1 cellular context compared by ENCODE assay signal in the genomic region with DNA sequence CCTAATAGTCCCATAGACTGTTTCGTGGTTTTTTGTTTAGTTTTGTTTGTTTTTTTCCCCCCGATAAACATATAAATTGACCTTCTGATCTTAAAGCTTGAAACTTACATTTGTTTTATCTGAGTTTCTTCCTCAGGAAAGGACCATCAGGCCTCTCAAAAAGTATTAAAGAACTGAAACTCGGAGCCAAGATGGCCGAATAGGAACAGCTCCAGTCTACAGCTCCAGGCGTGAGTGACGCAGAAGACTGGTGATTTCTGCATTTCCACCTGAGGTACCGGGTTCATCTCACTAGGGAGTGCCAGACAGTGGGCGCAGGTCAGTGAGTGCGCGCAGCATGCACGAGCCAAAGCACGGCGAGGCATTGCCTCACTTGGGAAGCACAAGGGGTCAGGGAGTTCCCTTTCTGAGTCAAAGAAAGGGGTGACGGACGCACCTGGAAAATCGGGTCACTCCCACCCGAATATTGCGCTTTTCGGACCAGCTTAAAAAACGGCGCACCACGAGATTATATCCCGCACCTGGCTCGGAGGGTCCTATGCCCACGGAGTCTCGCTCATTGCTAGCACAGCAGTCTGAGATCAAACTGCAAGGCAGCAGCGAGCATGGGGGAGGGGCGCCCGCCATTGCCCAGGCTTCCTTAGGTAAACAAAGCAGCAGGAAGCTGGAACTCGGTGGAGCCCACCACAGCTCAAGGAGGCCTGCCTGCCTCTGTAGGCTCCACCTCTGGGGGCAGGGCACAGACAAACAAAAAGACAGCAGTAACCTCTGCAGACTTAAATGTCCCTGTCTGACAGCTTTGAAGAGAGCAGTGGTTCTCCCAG.
TF ChIP-seq lines count a peak whose summit lies in the region.

No MANE protein-coding gene starts in this region.

TF ChIP-seq in SK-N-SH, 30 proteins besides CTCF, POLR2A, EP300 and RAD21:
- TF ChIP-seq YY1 (IDR thresholded peaks at IDR 0.05; ENCODE audit: low read depth) = peak; percentile 62; the same call in 1 of the 2 replicates
